ENCODE assay signal across 10 cellular contexts in the genomic region with DNA sequence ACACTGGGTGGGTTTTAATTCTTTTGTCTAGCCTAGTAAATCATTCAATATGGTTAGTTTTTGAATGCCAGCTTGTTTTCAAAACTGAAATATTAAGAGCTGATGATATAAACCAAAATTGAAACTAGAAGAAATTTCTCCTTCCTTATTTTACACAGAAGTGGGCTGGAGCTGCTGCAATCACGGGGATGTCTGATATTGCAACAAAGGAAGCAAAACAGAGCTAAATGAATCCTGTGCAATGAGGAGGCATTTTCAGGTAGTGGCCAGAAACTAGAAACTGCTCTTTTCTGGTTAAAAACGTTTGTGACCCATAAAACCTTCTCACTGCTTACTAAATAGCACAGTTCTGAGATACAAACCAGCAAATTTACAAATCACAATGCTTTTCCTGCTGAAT. TPM values are rescaled to one million over a fixed set of nuclear protein-coding genes. Genes with fewer than 3 reads are reported as not detected.
DNase-seq lines count a peak whose midpoint lies in the region; ATAC-seq and TF ChIP-seq lines count a peak whose summit lies in the region.
"Had no signal": no experiment of that assay in that cellular context is flagged by ENCODE, and none has a peak within 500 bp of the region (broad histone marks: within the 10 kb centered on the region; RNA-seq: fewer than 3 reads in every experiment).

No MANE protein-coding gene starts in this region.

- no peak overlapping the region for H3K9ac ChIP-seq in HCT116 (ENCODE audit: low read length)
- H3K9ac ChIP-seq: SK-N-SH had no signal

- TF ChIP-seq POLR2A in HCT116 (IDR thresholded peaks at IDR 0.05; ENCODE audit: borderline replicate concordance, extremely low read depth, insufficient read depth, insufficient read length) = no peak

- H3K4me3 ChIP-seq in HCT116 (replicated peaks in 1 of 2; ENCODE audit: low read depth in 1 of 2, low read length in 2 of 2) (no peak overlapping the region), lower lobe of right lung (no peak overlapping the region)

- BruUV-seq in HCT116 (replicated peaks; lab: Mats Ljungman, UMichigan) = no TSS peak

- DNase-seq in HCT116 (ENCODE audit: low read depth, low spot score) (no peak), lower lobe of right lung (peak; percentile 70), HT-29 (ENCODE audit: low spot score) (no peak), AG08395 (ENCODE audit: low spot score) (no peak), NCI-H526 (lab: John Stamatoyannopoulos, UW) (no peak)
- no peak for DNase-seq in activated CD4-positive, alpha-beta T cell treated with anti-CD3 and anti-CD28 coated beads, Interleukin-2, amount 50 U/mL, for 4 hours
- DNase-seq: DMS79, SK-N-SH had no signal

- H2AFZ ChIP-seq in HCT116 (ENCODE audit: low read depth, low read length, poor library complexity, severe bottlenecking) = peak overlapping the region; percentile 20

- H3K4me1 ChIP-seq in HCT116 (ENCODE audit: control insufficient read depth in 1 of 2, insufficient read depth in 2 of 2, low read length in 2 of 2) (no peaks in the 10 kb centered on the region; a peak in 1 of 4 replicates), lower lobe of right lung (peaks cover 19% of the 10 kb centered on the region)

- H3K9me2 ChIP-seq in HCT116 (ENCODE audit: insufficient read depth) = no peaks in the 10 kb centered on the region
- H3K9me2 ChIP-seq: SK-N-SH had no signal

- no peaks in the 10 kb centered on the region; the same call in 1 of the 2 replicates for H4K20me1 ChIP-seq in HCT116 (ENCODE audit: insufficient read depth)

- no peak for TF ChIP-seq RAD21 in HCT116 (IDR thresholded peaks at IDR 0.05; ENCODE audit: low read depth)

- H3K27me3 ChIP-seq in HCT116 (ENCODE audit: insufficient read depth, low read length) (no peaks in the 10 kb centered on the region), lower lobe of right lung (ENCODE audit: low read depth) (no peaks in the 10 kb centered on the region)

- no peak overlapping the region for H3K4me2 ChIP-seq in HCT116 (ENCODE audit: low read length)
- H3K4me2 ChIP-seq: SK-N-SH had no signal

- H3K79me2 ChIP-seq in HCT116 (ENCODE audit: insufficient read depth, low read length) = no peaks in the 10 kb centered on the region

- H3K36me3 ChIP-seq in HCT116 (ENCODE audit: control insufficient read depth in 1 of 2, insufficient read depth in 2 of 2, low read length in 2 of 2) = no peaks in the 10 kb centered on the region
- no peaks in the 10 kb centered on the region for H3K36me3 ChIP-seq in lower lobe of right lung

- ATAC-seq in GM18870 (IDR thresholded peaks at IDR 0.05; ENCODE audit: unreplicated experiment) = peak; percentile 87
- ATAC-seq in HCT116 = no peak
- ATAC-seq in HG03565 (IDR thresholded peaks at IDR 0.05; ENCODE audit: unreplicated experiment) = peak; percentile 88
- ATAC-seq in lower lobe of right lung = peak; percentile 77 to 83

- intact Hi-C loops in HCT116 (cut with micrococcal nuclease) = no loop called here
- intact Hi-C loops in lower lobe of right lung (cut with DNase I) = no loop called here

- RAD21 ChIA-PET in HCT116 (lab: Charles Lee; ENCODE audit: low non-redundant PET in 1 of 2, low total read pairs in 2 of 2, uncharacterized antibody in 2 of 2, unreplicated experiment in 2 of 2) = no interaction called here

- POLR2A ChIA-PET in HCT116 (lab: Charles Lee) = no interaction called here

- TF ChIP-seq CTCF in HCT116 (IDR thresholded peaks at IDR 0.05 in 2 of 3, conservative IDR thresholded peaks at IDR 0.05 in 1 of 3; ENCODE audit: borderline replicate concordance in 1 of 3, insufficient read depth in 1 of 3, low read depth in 2 of 3, low read length in 2 of 3) (no peak), lower lobe of right lung (IDR thresholded peaks at IDR 0.05) (no peak)

- CTCF ChIA-PET in HCT116 (lab: Charles Lee) = no interaction called here

- H3K9me3 ChIP-seq in HCT116 (ENCODE audit: control insufficient read depth in 1 of 2, insufficient read depth in 1 of 2, low read depth in 1 of 2, low read length in 2 of 2) = no peaks in the 10 kb centered on the region
- H3K9me3 ChIP-seq in lower lobe of right lung = no peaks in the 10 kb centered on the region
- H3K9me3 ChIP-seq: SK-N-SH had no signal

- H3K27ac ChIP-seq in HCT116 (ENCODE audit: low read depth, low read length) = no peak overlapping the region
- peak overlapping the region; percentile 65 for H3K27ac ChIP-seq in lower lobe of right lung

TF ChIP-seq in HCT116, 20 proteins besides CTCF, POLR2A, EP300 and RAD21:
- no peak for TF ChIP-seq TCF7L2 (IDR thresholded peaks at IDR 0.05; ENCODE audit: borderline replicate concordance, extremely low read depth, insufficient read depth, insufficient read length)

RNA-seq across cellular contexts. Expression of a gene that starts 16.1 kb away (rescaled TPM):
- total RNA-seq in HCT116 (2021; ENCODE audit: unreplicated experiment) (0.20 TPM), lower lobe of right lung (426 TPM)
- 0.01 TPM in 1 of 2 replicates, not detected in the other for polyA plus RNA-seq in HCT116 (2012)
- not detected in 2 replicates for total RNA-seq in HT-29 (2014; rRNA removed; shearing (Covaris generic))

Comparison
In these comparisons a context has a peak if more than half of its experiments do, and no peak if none do; other contexts are left out.
1. RNA of a gene that starts 16.1 kb away (total RNA-seq): 426 TPM in lower lobe of right lung (single experiment); 0.20 TPM in HCT116 (single experiment) and not detected in HT-29; every median in the first group is over 100 times any median in the second.